ENCODE assay signal across 19 cellular contexts in the genomic region with DNA sequence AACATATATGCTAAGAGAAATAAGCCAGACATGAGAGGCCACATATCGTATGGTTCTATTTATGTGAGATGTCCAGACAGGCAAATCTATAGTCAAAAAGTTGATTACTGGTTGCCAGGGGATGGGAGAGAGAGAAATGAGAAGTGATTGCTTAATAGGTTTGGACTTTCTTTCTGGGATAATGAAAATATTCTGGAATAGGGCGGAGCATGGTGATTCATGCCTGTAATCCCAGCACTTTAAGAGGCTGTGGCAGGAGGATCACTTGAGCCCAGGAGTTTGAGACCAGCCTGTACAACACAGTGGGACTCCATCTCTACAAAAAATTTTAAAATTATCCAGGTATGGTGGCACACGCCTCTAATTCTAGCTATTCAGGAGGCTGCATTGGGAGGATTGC. TPM values are rescaled to one million over a fixed set of nuclear protein-coding genes. Genes with fewer than 3 reads are reported as not detected.
DNase-seq lines count a peak whose midpoint lies in the region; TF ChIP-seq lines count a peak whose summit lies in the region.
"Had no signal": no experiment of that assay in that cellular context is flagged by ENCODE, and none has a peak within 500 bp of the region (broad histone marks: within the 10 kb centered on the region; RNA-seq: fewer than 3 reads in every experiment).

No MANE protein-coding gene starts in this region.

- H3K4me3 Mint-ChIP-seq in CD14-positive monocyte (peak overlapping the region in 1 of 2 donors; percentile 33), mesothelial cell of epicardium (no peak overlapping the region)
- H3K4me3 Mint-ChIP-seq: activated CD4-positive, alpha-beta T cell treated with anti-CD3 and anti-CD28 coated beads, Interleukin-2, amount 10 ng/mL, durations not matched to agents 24 days and 14 days; activated CD8-positive, alpha-beta memory T cell treated with anti-CD3 and anti-CD28 coated beads, Interleukin-2, amount 10 ng/mL, durations not matched to agents 7 days and 5 days; activated naive CD4-positive, alpha-beta T cell treated with anti-CD3 and anti-CD28 coated beads, Interleukin-2, amount 50 U/mL, for 24 hours; nephron had no signal

- peak overlapping the region; percentile 8 to 97 (median 95) for H3K27ac Mint-ChIP-seq in CD14-positive monocyte
- H3K27ac Mint-ChIP-seq in mesothelial cell of epicardium: peak overlapping the region; percentile 2
- H3K27ac Mint-ChIP-seq: activated CD4-positive, alpha-beta T cell treated with anti-CD3 and anti-CD28 coated beads, Interleukin-2, amount 10 ng/mL, durations not matched to agents 24 days and 14 days; activated CD8-positive, alpha-beta memory T cell treated with anti-CD3 and anti-CD28 coated beads, Interleukin-2, amount 10 ng/mL, durations not matched to agents 7 days and 5 days; activated naive CD4-positive, alpha-beta T cell treated with anti-CD3 and anti-CD28 coated beads, Interleukin-2, amount 50 U/mL, for 24 hours; nephron had no signal

- intact Hi-C loops in CD14-positive monocyte (cut with micrococcal nuclease): loop anchor here in 1 of 2 donors (10.0 kb wide), 1 partner anchor 52 kb away; no protein-coding TSS in a partner anchor

- H3K9me3 Mint-ChIP-seq in CD14-positive monocyte: peaks cover 0 to 2% (median 0%) of the 10 kb centered on the region in 7 donors
- peaks cover 4% of the 10 kb centered on the region for H3K9me3 Mint-ChIP-seq in mesothelial cell of epicardium
- H3K9me3 Mint-ChIP-seq: activated CD4-positive, alpha-beta T cell treated with anti-CD3 and anti-CD28 coated beads, Interleukin-2, amount 10 ng/mL, durations not matched to agents 24 days and 14 days; activated naive CD4-positive, alpha-beta T cell treated with anti-CD3 and anti-CD28 coated beads, Interleukin-2, amount 50 U/mL, for 24 hours had no signal

- H3K4me3 ChIP-seq in epithelial cell of esophagus (ENCODE audit: low read length): no peak overlapping the region
- H3K4me3 ChIP-seq: ascending aorta had no signal

- H3K36me3 Mint-ChIP-seq in CD14-positive monocyte: peaks cover 33 to 58% of the 10 kb centered on the region in 2 donors
- H3K36me3 Mint-ChIP-seq in mesothelial cell of epicardium: peaks cover 11% of the 10 kb centered on the region
- H3K36me3 Mint-ChIP-seq: activated CD8-positive, alpha-beta memory T cell treated with anti-CD3 and anti-CD28 coated beads, Interleukin-2, amount 10 ng/mL, durations not matched to agents 7 days and 5 days; activated naive CD4-positive, alpha-beta T cell treated with anti-CD3 and anti-CD28 coated beads, Interleukin-2, amount 50 U/mL, for 24 hours had no signal

- H3K27me3 Mint-ChIP-seq in CD14-positive monocyte (ENCODE audit: low read depth in 3 of 3): peaks cover 0 to 2% (median 2%) of the 10 kb centered on the region in 3 donors
- no peaks in the 10 kb centered on the region for H3K27me3 Mint-ChIP-seq in mesothelial cell of epicardium (ENCODE audit: low read depth)
- H3K27me3 Mint-ChIP-seq: activated CD4-positive, alpha-beta T cell treated with anti-CD3 and anti-CD28 coated beads, Interleukin-2, amount 10 ng/mL, durations not matched to agents 24 days and 14 days; activated naive CD4-positive, alpha-beta T cell treated with anti-CD3 and anti-CD28 coated beads, Interleukin-2, amount 50 U/mL, for 24 hours had no signal

- TF ChIP-seq CTCF in CD14-positive monocyte (IDR thresholded peaks at IDR 0.05) (no peak), epithelial cell of esophagus (IDR thresholded peaks at IDR 0.05; ENCODE audit: insufficient read depth, low read depth, low read length, missing control alignments) (no peak), mesothelial cell of epicardium (IDR thresholded peaks at IDR 0.05; ENCODE audit: unreplicated experiment) (no peak)

- H3K4me1 Mint-ChIP-seq in CD14-positive monocyte: peaks cover 79% of the 10 kb centered on the region
- peaks cover 10% of the 10 kb centered on the region for H3K4me1 Mint-ChIP-seq in mesothelial cell of epicardium
- H3K4me1 Mint-ChIP-seq: activated CD4-positive, alpha-beta T cell treated with anti-CD3 and anti-CD28 coated beads, Interleukin-2, amount 10 ng/mL, durations not matched to agents 24 days and 14 days; activated CD8-positive, alpha-beta memory T cell treated with anti-CD3 and anti-CD28 coated beads, Interleukin-2, amount 10 ng/mL, durations not matched to agents 7 days and 5 days; activated naive CD4-positive, alpha-beta T cell treated with anti-CD3 and anti-CD28 coated beads, Interleukin-2, amount 50 U/mL, for 24 hours; nephron had no signal

- DNase-seq in CD14-positive monocyte (ENCODE audit: low spot score) (no peak), LoVo (ENCODE audit: low spot score) (peak; percentile 14), epithelial cell of esophagus (ENCODE audit: low read depth) (peak; percentile 53), mesothelial cell of epicardium (ENCODE audit: low spot score in 2 of 2, unreplicated experiment in 2 of 2) (no peak), NCI-H2107 treated with DMSO at 0.1 percent for 48 hours (lab: John Stamatoyannopoulos, UW; ENCODE audit: unreplicated experiment) (no peak), NCI-H510A treated with DMSO at 0.1 percent for 48 hours (lab: John Stamatoyannopoulos, UW) (no peak), SK-N-DZ (ENCODE audit: low spot score) (no peak)
- DNase-seq in NK-92 treated with Interleukin-12 subunit alpha and Interleukin-12 subunit beta, amount 100 ng/mL, for 24 hours (lab: John Stamatoyannopoulos, UW): no peak
- DNase-seq: activated CD4-positive, alpha-beta T cell treated with anti-CD3 and anti-CD28 coated beads, Interleukin-2, amount 10 ng/mL, durations not matched to agents 24 days and 14 days; activated CD8-positive, alpha-beta memory T cell treated with anti-CD3 and anti-CD28 coated beads, Interleukin-2, amount 10 ng/mL, durations not matched to agents 7 days and 5 days; cerebellar nuclear complex; GDM1; KG1; NCI-H1694; NCI-H774; T-helper 2 cell had no signal

RNA-seq across cellular contexts. Expression of gene RBM47, which starts 22.4 kb away (rescaled TPM):
- polyA plus RNA-seq in CD14-positive monocyte: 10 to 100 TPM; 79.5 to 92.8 TPM
- total RNA-seq in mesothelial cell of epicardium: 37.8 to 41.5 TPM (median 41.0 TPM) in 3 replicates
- not detected in 2 replicates for polyA plus RNA-seq in SK-N-DZ (2014; cell fraction: cytosol; rRNA removed)
- not detected in 2 replicates for polyA plus RNA-seq in SK-N-DZ (2014; cell fraction: nucleus; rRNA removed)

Comparison
In these comparisons a context has a peak if more than half of its experiments do, and no peak if none do; other contexts are left out.
1. DNase-seq: peak in LoVo (single experiment) and epithelial cell of esophagus (single experiment); none in CD14-positive monocyte (single experiment), mesothelial cell of epicardium (0 of 2), NCI-H2107 treated with DMSO at 0.1 percent for 48 hours (single experiment), NCI-H510A treated with DMSO at 0.1 percent for 48 hours (single experiment), NK-92 treated with Interleukin-12 subunit alpha and Interleukin-12 subunit beta, amount 100 ng/mL, for 24 hours (single experiment) and SK-N-DZ (single experiment).